22 cellular contexts compared by ENCODE assay signal in genomic region chr5:2240118-2240904, GRCh38.
"Had no signal": no experiment of that assay in that cellular context is flagged by ENCODE, and none has a peak within 500 bp of the region (broad histone marks: within the 10 kb centered on the region; RNA-seq: fewer than 3 reads in every experiment).

No MANE protein-coding gene starts in this region.

- ATAC-seq: left ventricle myocardium superior; naive thymus-derived CD8-positive, alpha-beta T cell; sciatic nerve had no signal

- H3K27me3 ChIP-seq: esophagus squamous epithelium, right atrium auricular region, stomach, thyroid gland had no signal

- H3K9me3 ChIP-seq: esophagus squamous epithelium, prostate gland, thyroid gland had no signal

- H3K36me3 ChIP-seq: esophagus squamous epithelium, lower lobe of right lung, prostate gland, right atrium auricular region, stomach, thyroid gland had no signal

- H3K27ac ChIP-seq: coronary artery, esophagus squamous epithelium, lower lobe of right lung, prostate gland, right atrium auricular region, stomach, thyroid gland had no signal

- H3K4me1 ChIP-seq: esophagus squamous epithelium, lower lobe of right lung, prostate gland, right atrium auricular region, stomach, thyroid gland had no signal

- H3K4me3 ChIP-seq: coronary artery, esophagus squamous epithelium, lower lobe of right lung, prostate gland, right atrium auricular region, smooth muscle cell, stomach, thyroid gland had no signal

- DNase-seq: dermis blood vessel endothelial cell; effector memory CD4-positive, alpha-beta T cell; esophagus squamous epithelium; foreskin melanocyte; hypothalamus; left ventricle myocardium superior; lower lobe of right lung; naive thymus-derived CD8-positive, alpha-beta T cell; nephron progenitor cell; nucleus accumbens; stimulated activated CD4-positive, alpha-beta T cell treated with anti-CD3 and anti-CD28 coated beads, Interleukin-12 subunit alpha, Interleukin-12 subunit beta, amount 100 ng/mL, for 4 hours; stimulated activated CD4-positive, alpha-beta T cell treated with anti-CD3 and anti-CD28 coated beads, Interleukin-1b, Interleukin-23, amount 100 ng/mL, for 48 hours; stimulated activated CD4-positive, alpha-beta T cell treated with anti-CD3 and anti-CD28 coated beads, Interleukin-4, amount 100 ng/mL, for 1 hour; stimulated activated CD8-positive, alpha-beta memory T cell treated with anti-CD3 and anti-CD28 coated beads, Interleukin-4, amount 100 ng/mL, for 48 hours; stimulated activated naive CD4-positive, alpha-beta T cell; stomach; thyroid gland had no signal
